23 cellular contexts compared by ENCODE assay signal in the genomic region with DNA sequence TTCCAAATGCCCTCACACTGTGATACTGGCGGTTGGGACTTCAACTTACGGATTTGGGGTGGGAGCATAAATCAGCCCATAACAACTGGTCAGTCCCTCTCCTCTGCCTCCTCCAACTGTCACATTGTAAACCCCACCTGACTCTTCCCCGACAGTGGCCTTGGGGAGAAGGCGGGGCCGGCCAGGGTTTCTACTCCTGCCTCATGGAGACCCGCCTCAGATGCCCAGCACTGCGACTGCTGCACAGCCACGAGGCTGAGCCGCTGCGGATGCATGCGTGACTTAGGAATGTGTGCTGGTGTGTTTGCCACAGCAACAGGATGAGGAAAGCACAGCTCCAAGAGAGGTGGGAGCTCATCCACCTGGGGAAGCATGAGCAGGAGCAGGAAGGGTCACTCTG.
A peak's percentile ranks its signal among the peaks of the same experiment; 100 is the strongest.
DNase-seq lines count a peak whose midpoint lies in the region; ATAC-seq, FAIRE-seq and TF ChIP-seq lines count a peak whose summit lies in the region.
"Had no signal": no experiment of that assay in that cellular context is flagged by ENCODE, and none has a peak within 500 bp of the region (broad histone marks: within the 10 kb centered on the region; RNA-seq: fewer than 3 reads in every experiment).

No MANE protein-coding gene starts in this region.

- no peaks in the 10 kb centered on the region for H3K36me3 ChIP-seq in H1 (ENCODE audit: control insufficient read depth in 2 of 4, insufficient read depth in 4 of 4, low read length in 3 of 4)
- H3K36me3 ChIP-seq in aorta (ENCODE audit: control insufficient read depth in 1 of 2, insufficient read depth in 2 of 2, low read length in 1 of 2) = no peaks in the 10 kb centered on the region
- H3K36me3 ChIP-seq: BLaER1, HAP-1 had no signal

- H3K18ac ChIP-seq in H1 (ENCODE audit: extremely low read depth, low read length) = no peak overlapping the region

- peak overlapping the region; percentile 36; the same call in 1 of the 2 replicates for H2BK15ac ChIP-seq in H1 (ENCODE audit: low read length)

- H3K79me1 ChIP-seq in H1 (ENCODE audit: low read depth, low read length) = no peaks in the 10 kb centered on the region

- TF ChIP-seq POLR2A in H1 (IDR thresholded peaks at IDR 0.05; ENCODE audit: control extremely low read depth in 1 of 2, low read depth in 2 of 2, low read length in 2 of 2) = no peak

- POLR2A ChIA-PET in H1 (lab: Charles Lee; ENCODE audit: partially characterized antibody) = interaction anchor here (1.3 kb wide), 1 partner anchor 10 kb away, joined by 4 read pairs; no protein-coding TSS in a partner anchor

- ATAC-seq in right cardiac atrium (no peak), Right ventricle myocardium inferior (no peak), aorta (ENCODE audit: low FRiP score) (peak; percentile 22)
- ATAC-seq: CD8-positive, alpha-beta T cell; GM12878 had no signal

- H3K23ac ChIP-seq in H1 (ENCODE audit: insufficient read length) = no peak overlapping the region

- H3K27me3 ChIP-seq in right cardiac atrium (ENCODE audit: control insufficient read depth, insufficient read depth) (no peaks in the 10 kb centered on the region), H1 (replicated peaks in 1 of 4; ENCODE audit: control insufficient read depth in 3 of 4, extremely low read depth in 1 of 4, insufficient read depth in 3 of 4, low read length in 3 of 4) (no peaks in the 10 kb centered on the region; a peak in 1 of 7 replicates), aorta (ENCODE audit: control insufficient read depth in 1 of 2, insufficient read depth in 2 of 2, low read length in 1 of 2) (no peaks in the 10 kb centered on the region)
- H3K27me3 ChIP-seq: BLaER1 had no signal

- H4K91ac ChIP-seq in H1 (replicated peaks; ENCODE audit: insufficient read length, low read length) = no peak overlapping the region

- H3K9ac ChIP-seq in H1 (replicated peaks in 1 of 4; ENCODE audit: extremely low read depth in 1 of 4, low read depth in 3 of 4, low read length in 3 of 4) = no peak overlapping the region
- H3K9ac ChIP-seq: BLaER1, GM23248 had no signal

- no peak overlapping the region; the same call in 1 of the 2 replicates for H2AK5ac ChIP-seq in H1 (ENCODE audit: low read depth, low read length)

- H3K4me3 ChIP-seq in right cardiac atrium (ENCODE audit: low read length) = no peak overlapping the region
- no peak overlapping the region for H3K4me3 ChIP-seq in H1 (ENCODE audit: extremely low read depth in 1 of 4, insufficient read depth in 2 of 4, low read depth in 3 of 4, low read length in 4 of 4)
- H3K4me3 ChIP-seq in aorta (ENCODE audit: low read length in 2 of 2) = no peak overlapping the region
- H3K4me3 ChIP-seq: BLaER1, GM12878, GM23248, HAP-1 had no signal

- FAIRE-seq in H1 (lab: Jason Lieb, UNC) (no peak), urothelium cell line (lab: Jason Lieb, UNC) (no peak)
- FAIRE-seq: A204.1, GM12878, GM18507, GM19239, H54 had no signal

- TF ChIP-seq EP300 in H1 (IDR thresholded peaks at IDR 0.05; ENCODE audit: borderline replicate concordance in 1 of 2, low read depth in 2 of 2, low read length in 2 of 2) = no peak

- H3K23me2 ChIP-seq in H1 (ENCODE audit: low read depth, low read length) = no peaks in the 10 kb centered on the region

- no peak overlapping the region for H3K14ac ChIP-seq in H1 (ENCODE audit: insufficient read length)

- peak overlapping the region; percentile 43; the same call in 1 of the 2 replicates for H2BK12ac ChIP-seq in H1 (ENCODE audit: low read depth, low read length)

- H3K4ac ChIP-seq in H1 (replicated peaks; ENCODE audit: insufficient read length, low read depth, low read length) = no peak overlapping the region

- no peak overlapping the region for H4K5ac ChIP-seq in H1 (ENCODE audit: insufficient read length, low read depth, low read length)

- no peak overlapping the region; the same call in 1 of the 2 replicates for H4K8ac ChIP-seq in H1 (ENCODE audit: extremely low read depth, insufficient read depth, low read length)

- no peak overlapping the region for H2AFZ ChIP-seq in H1 (ENCODE audit: low read length)
- H2AFZ ChIP-seq: GM23248 had no signal

- no peaks in the 10 kb centered on the region for H3K9me3 ChIP-seq in right cardiac atrium (ENCODE audit: control insufficient read depth, low read length)
- no peaks in the 10 kb centered on the region for H3K9me3 ChIP-seq in H1 (ENCODE audit: insufficient read depth in 2 of 2, low read depth in 1 of 2, low read length in 1 of 2)
- H3K9me3 ChIP-seq in aorta (ENCODE audit: control insufficient read depth, low read length) = no peaks in the 10 kb centered on the region
- H3K9me3 ChIP-seq: BLaER1, Caco-2, HAP-1 had no signal

- no peak for TF ChIP-seq CTCF in H1 (IDR thresholded peaks at IDR 0.05; ENCODE audit: control extremely low read depth in 1 of 3, insufficient read depth in 1 of 3, low read depth in 1 of 3, low read length in 3 of 3)

- peak overlapping the region in 1 of 2 experiments; percentile 53; a peak in 1 of 4 replicates for H3K4me2 ChIP-seq in H1 (ENCODE audit: insufficient read depth in 1 of 2, low read depth in 2 of 2, low read length in 2 of 2)
- H3K4me2 ChIP-seq: BLaER1 had no signal

- WGBS in right cardiac atrium = 91% methylated on average over 11 of the region's 11 CpGs
- WGBS in H1 (ENCODE audit: extremely low coverage in 1 of 2, insufficient coverage in 1 of 2, insufficient read length in 1 of 2, insufficient replicate concordance in 2 of 2, low coverage in 1 of 2, low lambda C conversion rate in 2 of 2, missing lambda C conversion rate in 1 of 2), 2 experiments = 93% methylated on average over 11 of the region's 11 CpGs; no CpG with 5 or more reads in 1 of the 2 experiments
- WGBS in aorta, 2 donors = 82 to 86% methylated on average over 11 of the region's 11 CpGs

- DNase-seq in right cardiac atrium (peak in 1 of 3 donors; percentile 46), Right ventricle myocardium inferior (ENCODE audit: missing footprints) (no peak), H1 (ENCODE audit: low read depth in 1 of 2, low spot score in 2 of 2) (no peak), aorta (no peak), T-helper 9 cell (no peak), urothelium cell line (ENCODE audit: low spot score) (no peak)
- DNase-seq: Caco-2; CD4-positive, CD25-positive, alpha-beta regulatory T cell; CD8-positive, alpha-beta T cell; DMS153; DND-41; GDM1; GM23248; HFFc6 had no signal

- H2BK120ac ChIP-seq in H1 (replicated peaks; ENCODE audit: low read depth, low read length) = no peak overlapping the region

- H3K27ac ChIP-seq in right cardiac atrium (ENCODE audit: low read length) (peak overlapping the region; percentile 25), H1 (ENCODE audit: low read depth, low read length) (no peak overlapping the region), aorta (ENCODE audit: low read depth in 1 of 2, low read length in 2 of 2) (no peak overlapping the region)
- H3K27ac ChIP-seq: 22Rv1, BLaER1, C4-2B, GM23248 had no signal

- intact Hi-C loops in right cardiac atrium (cut with DNase I) = no loop called here
- intact Hi-C loops in Right ventricle myocardium inferior (cut with DNase I) = no loop called here
- intact Hi-C loops in aorta (cut with DNase I) = no loop called here

- H3K4me1 ChIP-seq in right cardiac atrium (ENCODE audit: control insufficient read depth, insufficient read depth, low read length) (no peaks in the 10 kb centered on the region), H1 (replicated peaks in 1 of 4; ENCODE audit: control insufficient read depth in 3 of 4, insufficient read depth in 4 of 4, low read length in 3 of 4) (peaks cover 2 to 12% (median 10%) of the 10 kb centered on the region in 4 experiments; a peak in 5 of 7 replicates), aorta (ENCODE audit: control insufficient read depth in 1 of 2, insufficient read depth in 2 of 2, low read length in 2 of 2) (no peaks in the 10 kb centered on the region)
- H3K4me1 ChIP-seq: BLaER1, Caco-2, HAP-1 had no signal

- 0 out of 2 replicates have a peak overlapping the region, but pooled peaks have one; percentile 28 for H2BK20ac ChIP-seq in H1 (ENCODE audit: low read length)

- H3K56ac ChIP-seq in H1 (replicated peaks; ENCODE audit: insufficient read length, low read depth, low read length) = no peak overlapping the region

- peaks cover 0 to 4% of the 10 kb centered on the region in 2 experiments for H4K20me1 ChIP-seq in H1 (replicated peaks in 1 of 2; ENCODE audit: control insufficient read depth in 1 of 2, insufficient read depth in 2 of 2, low read length in 2 of 2)
- H4K20me1 ChIP-seq: BLaER1 had no signal

- no peaks in the 10 kb centered on the region for H3K79me2 ChIP-seq in H1 (ENCODE audit: control insufficient read depth in 1 of 2, insufficient read depth in 2 of 2, low read length in 2 of 2)

- no peak for TF ChIP-seq RAD21 in H1 (IDR thresholded peaks at IDR 0.05 in 1 of 2, conservative IDR thresholded peaks at IDR 0.05 in 1 of 2; ENCODE audit: low read depth in 2 of 2, low read length in 2 of 2)

- CTCF ChIA-PET in H1 (lab: Charles Lee; ENCODE audit: partially characterized antibody) = interaction anchor here (0.7 to 13.6 kb wide), 3 partner anchors 15 to 118 kb away, joined by 3 to 122 read pairs (median 10); no protein-coding TSS in a partner anchor

- no peak overlapping the region for H2BK5ac ChIP-seq in H1 (ENCODE audit: low read depth, low read length)

TF ChIP-seq in H1, 55 proteins besides CTCF, POLR2A, EP300 and RAD21 (continues in another document):
- no peak for TF ChIP-seq TAF1 (IDR thresholded peaks at IDR 0.05; ENCODE audit: low read depth, low read length)
- no peak for TF ChIP-seq HDAC6 (IDR thresholded peaks at IDR 0.05; ENCODE audit: low read depth, low read length)
- no peak for TF ChIP-seq SUZ12 (IDR thresholded peaks at IDR 0.05; ENCODE audit: low read length)
- no peak for TF ChIP-seq PHF8 (conservative IDR thresholded peaks at IDR 0.05; ENCODE audit: low read depth, low read length)
- TF ChIP-seq RXRA (IDR thresholded peaks at IDR 0.05; ENCODE audit: insufficient read depth, low read depth, low read length) = no peak
- no peak for TF ChIP-seq RFX5 (IDR thresholded peaks at IDR 0.05; ENCODE audit: borderline replicate concordance, low read depth, low read length)
- no peak for TF ChIP-seq POLR2AphosphoS5 (IDR thresholded peaks at IDR 0.05; ENCODE audit: low read depth, low read length)
- TF ChIP-seq YY1 (IDR thresholded peaks at IDR 0.05; ENCODE audit: low read depth, low read length) = no peak
- TF ChIP-seq POU5F1 (IDR thresholded peaks at IDR 0.05; ENCODE audit: low read depth, low read length) = no peak
- TF ChIP-seq EGR1 (IDR thresholded peaks at IDR 0.05; ENCODE audit: borderline replicate concordance, low read depth, low read length) = no peak
- no peak for TF ChIP-seq ZNF274 (IDR thresholded peaks at IDR 0.05; ENCODE audit: borderline replicate concordance, extremely low read depth, low read length)
- TF ChIP-seq CHD2 (IDR thresholded peaks at IDR 0.05; ENCODE audit: low read length) = no peak
- no peak for TF ChIP-seq GTF2F1 (IDR thresholded peaks at IDR 0.05; ENCODE audit: borderline replicate concordance, low read depth, low read length)
- TF ChIP-seq ASH2L (IDR thresholded peaks at IDR 0.05; ENCODE audit: low read length) = no peak
